8 cellular contexts compared by ENCODE assay signal in genomic region chr9:128881627-128881883, GRCh38. TPM values are rescaled to one million over a fixed set of nuclear protein-coding genes. Genes with fewer than 3 reads are reported as not detected.
DNase-seq lines count a peak whose midpoint lies in the region; ATAC-seq and TF ChIP-seq lines count a peak whose summit lies in the region.

No MANE protein-coding gene starts in this region.

- no peaks in the 10 kb centered on the region for H3K27me3 Mint-ChIP-seq in effector memory CD8-positive, alpha-beta T cell
- no peaks in the 10 kb centered on the region for H3K27me3 Mint-ChIP-seq in natural killer cell treated with Interleukin-12 subunit alpha and Interleukin-12 subunit beta and Interleukin-15 and Interleukin-18, amount 100 ng/mL, for 72 hours

- H3K9me2 ChIP-seq in Loucy (replicated peaks; ENCODE audit: low read depth, low read length): no peaks in the 10 kb centered on the region

- peaks cover 0 to 44% (median 39%) of the 10 kb centered on the region in 11 experiments; a peak in 19 of 22 replicates for H4K20me1 ChIP-seq in BLaER1 treated with 17β-estradiol and CSF1 and Interleukin-3, amounts not matched to agents 10 nM and 100 nM
- peaks cover 2% of the 10 kb centered on the region for H4K20me1 ChIP-seq in Loucy (ENCODE audit: insufficient read depth, low read length, poor library complexity, severe bottlenecking)

- H3K27ac ChIP-seq in BLaER1 treated with 17β-estradiol and CSF1 and Interleukin-3, amounts not matched to agents 10 nM and 100 nM: peak overlapping the region in 10 of 11 experiments; percentile 91 to 98 (median 95); a peak in 19 of 22 replicates

- peaks cover 16 to 28% (median 26%) of the 10 kb centered on the region in 11 experiments for H3K36me3 ChIP-seq in BLaER1 treated with 17β-estradiol and CSF1 and Interleukin-3, amounts not matched to agents 10 nM and 100 nM
- no peaks in the 10 kb centered on the region for H3K36me3 ChIP-seq in Loucy (ENCODE audit: insufficient read depth, low read length)

- peak overlapping the region; percentile 96 for H2AFZ ChIP-seq in Loucy (ENCODE audit: low read length)

- no peaks in the 10 kb centered on the region for H3F3A ChIP-seq in Loucy (ENCODE audit: low read depth)

- peaks cover 33 to 60% (median 57%) of the 10 kb centered on the region in 10 experiments for H3K4me1 ChIP-seq in BLaER1 treated with 17β-estradiol and CSF1 and Interleukin-3, amounts not matched to agents 10 nM and 100 nM
- peaks cover 5% of the 10 kb centered on the region for H3K4me1 ChIP-seq in Loucy (ENCODE audit: insufficient read depth, low read length, poor library complexity, severe bottlenecking)

- peaks cover 37% of the 10 kb centered on the region for H3K36me3 Mint-ChIP-seq in effector memory CD8-positive, alpha-beta T cell (ENCODE audit: insufficient read depth)
- no peaks in the 10 kb centered on the region for H3K36me3 Mint-ChIP-seq in natural killer cell treated with Interleukin-12 subunit alpha and Interleukin-12 subunit beta and Interleukin-15 and Interleukin-18, amount 100 ng/mL, for 72 hours

- no peaks in the 10 kb centered on the region for H3K27me3 ChIP-seq in BLaER1 treated with 17β-estradiol and CSF1 and Interleukin-3, amounts not matched to agents 10 nM and 100 nM
- H3K27me3 ChIP-seq in Loucy (ENCODE audit: insufficient read depth, low read length, poor library complexity, severe bottlenecking): no peaks in the 10 kb centered on the region

- H3K9me3 Mint-ChIP-seq in effector memory CD8-positive, alpha-beta T cell: no peaks in the 10 kb centered on the region
- H3K9me3 Mint-ChIP-seq in natural killer cell treated with Interleukin-12 subunit alpha and Interleukin-12 subunit beta and Interleukin-15 and Interleukin-18, amount 100 ng/mL, for 72 hours: no peaks in the 10 kb centered on the region

- H3K4me2 ChIP-seq in BLaER1 treated with 17β-estradiol and CSF1 and Interleukin-3, amounts not matched to agents 10 nM and 100 nM: peak overlapping the region; percentile 74 to 97 (median 89)
- peak overlapping the region; percentile 90 for H3K4me2 ChIP-seq in Loucy (ENCODE audit: low read depth, low read length, poor library complexity, severe bottlenecking)

- TF ChIP-seq CTCF in Loucy (conservative IDR thresholded peaks at IDR 0.05; ENCODE audit: low read length): no peak

- H3K9ac ChIP-seq in BLaER1 treated with 17β-estradiol and CSF1 and Interleukin-3, amounts not matched to agents 10 nM and 100 nM: peak overlapping the region; percentile 93 to 99 (median 97)
- H3K9ac ChIP-seq in Loucy (ENCODE audit: low read depth, low read length, poor library complexity, severe bottlenecking): peak overlapping the region; percentile 76

- no peak for ATAC-seq in effector memory CD8-positive, alpha-beta T cell (replicated peaks)
- ATAC-seq in natural killer cell treated with Interleukin-12 subunit alpha and Interleukin-12 subunit beta and Interleukin-15 and Interleukin-18, amount 100 ng/mL, for 72 hours: no peak
- ATAC-seq in HG02642 (IDR thresholded peaks at IDR 0.05; ENCODE audit: poor library complexity, unreplicated experiment) (no peak), HG02588 (IDR thresholded peaks at IDR 0.05; ENCODE audit: unreplicated experiment) (no peak)

- peaks cover 31% of the 10 kb centered on the region for H3K79me2 ChIP-seq in Loucy (ENCODE audit: insufficient read depth, low read length)

- H3K4me3 ChIP-seq in BLaER1 treated with 17β-estradiol and CSF1 and Interleukin-3, amounts not matched to agents 10 nM and 100 nM: peak overlapping the region; percentile 88 to 99 (median 92)
- peak overlapping the region; percentile 99 for H3K4me3 ChIP-seq in Loucy (ENCODE audit: low read length, poor library complexity, severe bottlenecking)

- H3K27ac Mint-ChIP-seq in effector memory CD8-positive, alpha-beta T cell: peak overlapping the region; percentile 93 to 94
- H3K27ac Mint-ChIP-seq in natural killer cell treated with Interleukin-12 subunit alpha and Interleukin-12 subunit beta and Interleukin-15 and Interleukin-18, amount 100 ng/mL, for 72 hours: peak overlapping the region; percentile 89 to 97

- H3K9me3 ChIP-seq in BLaER1 treated with 17β-estradiol and CSF1 and Interleukin-3, amounts not matched to agents 10 nM and 100 nM (replicated peaks in 1 of 11): no peaks in the 10 kb centered on the region
- no peaks in the 10 kb centered on the region for H3K9me3 ChIP-seq in Loucy (ENCODE audit: insufficient read depth, low read depth, low read length)

- no peak for DNase-seq in effector memory CD8-positive, alpha-beta T cell
- no peak for DNase-seq in natural killer cell treated with Interleukin-12 subunit alpha and Interleukin-12 subunit beta and Interleukin-15 and Interleukin-18, amount 100 ng/mL, for 72 hours (ENCODE audit: low spot score)
- DNase-seq in NCI-H2107 (lab: John Stamatoyannopoulos, UW): no peak
- DNase-seq in activated CD4-positive, CD25-positive, alpha-beta regulatory T cell treated with anti-CD3 and anti-CD28 coated beads, Interleukin-2, amount 50 U/mL, for 72 hours: no peak

- H3K4me1 Mint-ChIP-seq in effector memory CD8-positive, alpha-beta T cell (ENCODE audit: low read depth in 2 of 2): peaks cover 50 to 55% of the 10 kb centered on the region in 2 donors
- H3K4me1 Mint-ChIP-seq in natural killer cell treated with Interleukin-12 subunit alpha and Interleukin-12 subunit beta and Interleukin-15 and Interleukin-18, amount 100 ng/mL, for 72 hours (ENCODE audit: low read depth in 2 of 2): peaks cover 35 to 46% of the 10 kb centered on the region in 2 donors

- peak overlapping the region; percentile 87 to 92 for H3K4me3 Mint-ChIP-seq in effector memory CD8-positive, alpha-beta T cell
- H3K4me3 Mint-ChIP-seq in natural killer cell treated with Interleukin-12 subunit alpha and Interleukin-12 subunit beta and Interleukin-15 and Interleukin-18, amount 100 ng/mL, for 72 hours: peak overlapping the region; percentile 99

RNA-seq across cellular contexts. Expression of gene KYAT1, which starts 0.2 kb away (rescaled TPM):
- 10 to 100 TPM in 1 of 2 donors, 1 to 10 TPM in 1; 6.7 to 19.9 TPM for total RNA-seq in natural killer cell treated with Interleukin-12 subunit alpha and Interleukin-12 subunit beta and Interleukin-15 and Interleukin-18, amount 100 ng/mL, for 72 hours

RNA-seq across cellular contexts. Expression of gene LRRC8A, which starts 0.4 kb away (rescaled TPM):
- total RNA-seq in natural killer cell treated with Interleukin-12 subunit alpha and Interleukin-12 subunit beta and Interleukin-15 and Interleukin-18, amount 100 ng/mL, for 72 hours: 10 to 100 TPM; 25.6 to 28.2 TPM

RNA-seq across cellular contexts. Expression of gene PHYHD1, which starts 39.2 kb away (rescaled TPM):
- 1 to 10 TPM in 1 of 2 donors, under 1 TPM in 1; 0.24 to 1.1 TPM for total RNA-seq in natural killer cell treated with Interleukin-12 subunit alpha and Interleukin-12 subunit beta and Interleukin-15 and Interleukin-18, amount 100 ng/mL, for 72 hours

RNA-seq across cellular contexts. Expression of gene SPOUT1, which starts 52.0 kb away (rescaled TPM):
- total RNA-seq in natural killer cell treated with Interleukin-12 subunit alpha and Interleukin-12 subunit beta and Interleukin-15 and Interleukin-18, amount 100 ng/mL, for 72 hours: 100 to 1,000 TPM in 1 of 2 donors, 10 to 100 TPM in 1; 89.5 to 152 TPM
